17 cellular contexts compared by ENCODE assay signal in the genomic region with DNA sequence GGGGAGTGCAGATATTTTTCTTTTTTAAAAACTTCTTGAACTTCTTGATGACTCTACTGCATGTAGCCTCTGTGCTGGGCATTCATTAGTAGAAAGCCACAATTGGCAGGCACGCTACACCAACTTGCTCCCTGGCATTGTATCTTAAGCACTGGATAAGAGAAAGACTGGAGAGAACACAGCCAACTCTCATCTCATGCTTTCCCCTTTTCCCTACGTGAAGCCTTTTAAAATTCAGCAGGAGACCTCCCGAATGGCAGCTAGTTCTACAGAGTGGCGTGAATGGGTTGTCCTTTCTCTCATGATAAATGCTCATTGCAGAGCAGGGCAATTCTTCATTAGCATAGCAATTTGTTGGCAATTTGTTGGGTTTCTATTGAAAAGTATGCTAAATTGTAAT. TPM values are rescaled to one million over a fixed set of nuclear protein-coding genes. Genes with fewer than 3 reads are reported as not detected.
A peak's percentile ranks its signal among the peaks of the same experiment; 100 is the strongest.
DNase-seq lines count a peak whose midpoint lies in the region; ATAC-seq, FAIRE-seq and TF ChIP-seq lines count a peak whose summit lies in the region.
"Had no signal": no experiment of that assay in that cellular context is flagged by ENCODE, and none has a peak within 500 bp of the region (broad histone marks: within the 10 kb centered on the region; RNA-seq: fewer than 3 reads in every experiment).

No MANE protein-coding gene starts in this region.

- intact Hi-C loops in left ventricle myocardium superior (cut with micrococcal nuclease): no loop called here
- intact Hi-C loops in pancreas (cut with DNase I): no loop called here
- intact Hi-C loops in right lobe of liver (cut with DNase I): no loop called here
- intact Hi-C loops in activated CD4-positive, alpha-beta T cell treated with anti-CD3 and anti-CD28 coated beads for 36 hours (cut with DNase I, micrococcal nuclease): no loop called here

- H3K4me3 ChIP-seq in right atrium auricular region (no peak overlapping the region), pancreas (no peak overlapping the region), right lobe of liver (no peak overlapping the region)
- H3K4me3 ChIP-seq: A549 had no signal

- peak overlapping the region in 2 of 5 experiments; percentile 17 to 63 for H3K4me3 Mint-ChIP-seq in brain
- no peak overlapping the region for H3K4me3 Mint-ChIP-seq in nephron progenitor cell
- H3K4me3 Mint-ChIP-seq in activated CD4-positive, alpha-beta T cell treated with anti-CD3 and anti-CD28 coated beads for 36 hours: no peak overlapping the region

- H3K36me3 Mint-ChIP-seq in brain (peaks cover 82% of the 10 kb centered on the region), nephron progenitor cell (ENCODE audit: low read depth) (peaks cover 77% of the 10 kb centered on the region)
- peaks cover 21% of the 10 kb centered on the region for H3K36me3 Mint-ChIP-seq in activated CD4-positive, alpha-beta T cell treated with anti-CD3 and anti-CD28 coated beads for 36 hours (ENCODE audit: low read depth)

- H3K27ac ChIP-seq in right atrium auricular region (no peak overlapping the region), pancreas (no peak overlapping the region), right lobe of liver (no peak overlapping the region)
- H3K27ac ChIP-seq: A549 had no signal

- DNase-seq in left ventricle myocardium superior: peak; percentile 32
- no peak for DNase-seq in right atrium auricular region (ENCODE audit: low spot score)
- DNase-seq in medulla oblongata (ENCODE audit: extremely low spot score): peak; percentile 61
- no peak for DNase-seq in pancreas
- no peak for DNase-seq in right lobe of liver
- DNase-seq in nephron progenitor cell: no peak
- DNase-seq in activated CD4-positive, alpha-beta T cell treated with anti-CD3 and anti-CD28 coated beads for 36 hours: no peak
- DNase-seq: Caco-2, DND-41, GF-D8, GOT3, KG1, NCI-H1694 treated with DMSO at 0.1 percent for 48 hours, SIG-M5 had no signal

- H3K27ac Mint-ChIP-seq in brain (peak overlapping the region in 4 of 5 experiments; percentile 86 to 93 (median 90)), nephron progenitor cell (no peak overlapping the region)
- no peak overlapping the region for H3K27ac Mint-ChIP-seq in activated CD4-positive, alpha-beta T cell treated with anti-CD3 and anti-CD28 coated beads for 36 hours

- peak; percentile 26 for ATAC-seq in left ventricle myocardium superior
- no peak for ATAC-seq in pancreas
- no peak for ATAC-seq in right lobe of liver
- no peak for ATAC-seq in activated CD4-positive, alpha-beta T cell treated with anti-CD3 and anti-CD28 coated beads for 36 hours
- ATAC-seq: A549 had no signal

- FAIRE-seq in pancreas (lab: Jason Lieb, UNC): no peak
- FAIRE-seq: A549, RCC 7860 had no signal

- H3K4me1 Mint-ChIP-seq in brain (peaks cover 89% of the 10 kb centered on the region), nephron progenitor cell (peaks cover 70% of the 10 kb centered on the region)
- H3K4me1 Mint-ChIP-seq in activated CD4-positive, alpha-beta T cell treated with anti-CD3 and anti-CD28 coated beads for 36 hours: peaks cover 38% of the 10 kb centered on the region

- peaks cover 0 to 12% (median 0%) of the 10 kb centered on the region in 5 experiments for H3K9me3 Mint-ChIP-seq in brain
- peaks cover 9% of the 10 kb centered on the region for H3K9me3 Mint-ChIP-seq in nephron progenitor cell
- no peaks in the 10 kb centered on the region for H3K9me3 Mint-ChIP-seq in activated CD4-positive, alpha-beta T cell treated with anti-CD3 and anti-CD28 coated beads for 36 hours (ENCODE audit: low read depth)

- no peak for TF ChIP-seq CTCF in right atrium auricular region (IDR thresholded peaks at IDR 0.05)
- no peak for TF ChIP-seq CTCF in brain (conservative IDR thresholded peaks at IDR 0.05)
- no peak for TF ChIP-seq CTCF in pancreas (IDR thresholded peaks at IDR 0.05)
- no peak for TF ChIP-seq CTCF in right lobe of liver (IDR thresholded peaks at IDR 0.05)
- TF ChIP-seq CTCF in nephron progenitor cell (IDR thresholded peaks at IDR 0.05): no peak

- CTCF ChIA-PET in activated CD4-positive, alpha-beta T cell treated with anti-CD3 and anti-CD28 coated beads for 36 hours (lab: Charles Lee): no interaction called here

- H3K4me1 ChIP-seq in right atrium auricular region: peaks cover 0 to 23% of the 10 kb centered on the region in 2 donors
- H3K4me1 ChIP-seq in pancreas: no peaks in the 10 kb centered on the region
- H3K4me1 ChIP-seq in right lobe of liver: no peaks in the 10 kb centered on the region
- H3K4me1 ChIP-seq: A549, Caco-2 had no signal

- WGBS in pancreas, 2 donors: 97 to 100% methylated on average over 4 of the region's 4 CpGs
- WGBS in right lobe of liver (ENCODE audit: insufficient coverage, low coverage, low lambda C conversion rate, missing lambda C conversion rate): 100% methylated on average over 3 of the region's 4 CpGs

- H3K36me3 ChIP-seq in right atrium auricular region (no peaks in the 10 kb centered on the region), pancreas (peaks cover 0 to 4% (median 0%) of the 10 kb centered on the region in 3 donors), right lobe of liver (peaks cover 0 to 5% (median 0%) of the 10 kb centered on the region in 4 donors)

- H3K9me3 ChIP-seq in right atrium auricular region: no peaks in the 10 kb centered on the region
- H3K9me3 ChIP-seq in pancreas: no peaks in the 10 kb centered on the region
- no peaks in the 10 kb centered on the region for H3K9me3 ChIP-seq in right lobe of liver
- H3K9me3 ChIP-seq: A549, Caco-2 had no signal

- TF ChIP-seq POLR2A in right lobe of liver (IDR thresholded peaks at IDR 0.05): no peak

- no peaks in the 10 kb centered on the region for H3K27me3 ChIP-seq in right atrium auricular region
- no peaks in the 10 kb centered on the region for H3K27me3 ChIP-seq in pancreas
- no peaks in the 10 kb centered on the region for H3K27me3 ChIP-seq in right lobe of liver

- POLR2A ChIA-PET in activated CD4-positive, alpha-beta T cell treated with anti-CD3 and anti-CD28 coated beads for 36 hours (lab: Charles Lee): no interaction called here

- H3K27me3 Mint-ChIP-seq in brain (no peaks in the 10 kb centered on the region), nephron progenitor cell (ENCODE audit: low read depth, poor library complexity) (no peaks in the 10 kb centered on the region)
- no peaks in the 10 kb centered on the region for H3K27me3 Mint-ChIP-seq in activated CD4-positive, alpha-beta T cell treated with anti-CD3 and anti-CD28 coated beads for 36 hours

RNA-seq across cellular contexts. Expression of gene SEPTIN11, which starts 47.9 kb away (rescaled TPM):
- 24.7 TPM for total RNA-seq in left ventricle myocardium superior
- total RNA-seq in right atrium auricular region: 10 to 100 TPM; 34.9 to 59.0 TPM
- 35.8 TPM for polyA plus RNA-seq in brain (ENCODE audit: insufficient read depth, low read depth, low replicate concordance)
- 10 to 100 TPM; 18.6 to 48.9 (median 28.9) TPM for total RNA-seq in pancreas
- polyA plus RNA-seq in pancreas: 10 to 100 TPM; 11.6 to 13.6 TPM
- 100 to 1,000 TPM in 1 of 6 experiments, 10 to 100 TPM in 5; 33.4 to 116 (median 41.8) TPM for total RNA-seq in right lobe of liver
- total RNA-seq in activated CD4-positive, alpha-beta T cell treated with anti-CD3 and anti-CD28 coated beads for 36 hours: 10 to 100 TPM; 15.5 to 34.5 TPM

Comparison
In these comparisons a context has a peak if more than half of its experiments do, and no peak if none do; other contexts are left out.
1. DNase-seq: peak in left ventricle myocardium superior (single experiment) and medulla oblongata (single experiment); none in right atrium auricular region (single experiment), pancreas (0 of 6), right lobe of liver (0 of 3), nephron progenitor cell (single experiment) and activated CD4-positive, alpha-beta T cell treated with anti-CD3 and anti-CD28 coated beads for 36 hours (single experiment).
2. H3K27ac Mint-ChIP-seq: peak in brain (4 of 5); none in nephron progenitor cell (single experiment) and activated CD4-positive, alpha-beta T cell treated with anti-CD3 and anti-CD28 coated beads for 36 hours (single experiment).